ENCODE assay signal across 1 cellular context in genomic region chr1:94096797-94097549, GRCh38.
TF ChIP-seq lines count a peak whose summit lies in the region.

No MANE protein-coding gene starts in this region.

TF ChIP-seq in SK-N-SH, 30 proteins besides CTCF, POLR2A, EP300 and RAD21 (continued from another document):
- TF ChIP-seq RFX5 (IDR thresholded peaks at IDR 0.05; ENCODE audit: low read length), result no peak
- TF ChIP-seq, protein P1, sequence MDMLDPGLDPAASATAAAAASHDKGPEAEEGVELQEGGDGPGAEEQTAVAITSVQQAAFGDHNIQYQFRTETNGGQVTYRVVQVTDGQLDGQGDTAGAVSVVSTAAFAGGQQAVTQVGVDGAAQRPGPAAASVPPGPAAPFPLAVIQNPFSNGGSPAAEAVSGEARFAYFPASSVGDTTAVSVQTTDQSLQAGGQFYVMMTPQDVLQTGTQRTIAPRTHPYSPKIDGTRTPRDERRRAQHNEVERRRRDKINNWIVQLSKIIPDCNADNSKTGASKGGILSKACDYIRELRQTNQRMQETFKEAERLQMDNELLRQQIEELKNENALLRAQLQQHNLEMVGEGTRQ (IDR thresholded peaks at IDR 0.05; ENCODE audit: borderline replicate concordance, low read depth, low read length), result no peak
- no peak for TF ChIP-seq YY1 (IDR thresholded peaks at IDR 0.05; ENCODE audit: low read depth)
- no peak for TF ChIP-seq SMC3 (IDR thresholded peaks at IDR 0.05; ENCODE audit: low read depth, low read length)
- no peak for TF ChIP-seq EZH2phosphoT487 (IDR thresholded peaks at IDR 0.05; ENCODE audit: borderline replicate concordance, low read depth)
- TF ChIP-seq REST (IDR thresholded peaks at IDR 0.05; ENCODE audit: low read depth, low read length), result no peak
TF ChIP-seq in SK-N-SH: peak in this region for 0.
